16 cellular contexts compared by ENCODE assay signal in genomic region chr4:159428975-159429692, GRCh38.
DNase-seq lines count a peak whose midpoint lies in the region; ATAC-seq and TF ChIP-seq lines count a peak whose summit lies in the region.
"Had no signal": no experiment of that assay in that cellular context is flagged by ENCODE, and none has a peak within 500 bp of the region (broad histone marks: within the 10 kb centered on the region; RNA-seq: fewer than 3 reads in every experiment).

No MANE protein-coding gene starts in this region.

- no peaks in the 10 kb centered on the region for H3K36me3 ChIP-seq in hepatocyte (replicated peaks; ENCODE audit: insufficient read depth, low read depth)

- no peak overlapping the region for H3K27ac Mint-ChIP-seq in activated CD4-positive, alpha-beta T cell treated with anti-CD3 and anti-CD28 coated beads for 36 hours
- no peak overlapping the region for H3K27ac Mint-ChIP-seq in activated CD4-positive, alpha-beta T cell treated with anti-CD3 and anti-CD28 coated beads, Interleukin-2, amount 10 ng/mL, durations not matched to agents 24 days and 14 days
- H3K27ac Mint-ChIP-seq in stimulated activated memory B cell treated with anti-CD40 and anti-IgM and Interleukin-4, amounts not matched to agents 10 μg/mL and 1 μg/mL and 100 μg/mL, for 72 hours: no peak overlapping the region
- H3K27ac Mint-ChIP-seq: activated naive CD8-positive, alpha-beta T cell treated with anti-CD3 and anti-CD28 coated beads, Interleukin-2, amount 10 ng/mL, durations not matched to agents 7 days and 5 days; activated T-cell treated with anti-CD3 and anti-CD28 coated beads, Interleukin-2, amount 50 U/mL, for 72 hours; CD4-positive, CD25-positive, alpha-beta regulatory T cell; stimulated activated naive CD8-positive, alpha-beta T cell treated with anti-CD3 and anti-CD28 coated beads, Interleukin-15, Interleukin-2, amounts not matched to agents 100 ng/mL and 50 ng/mL, for 24 hours had no signal

- no peaks in the 10 kb centered on the region for H3K36me3 Mint-ChIP-seq in activated CD4-positive, alpha-beta T cell treated with anti-CD3 and anti-CD28 coated beads for 36 hours (ENCODE audit: low read depth)
- no peaks in the 10 kb centered on the region for H3K36me3 Mint-ChIP-seq in activated CD4-positive, alpha-beta T cell treated with anti-CD3 and anti-CD28 coated beads, Interleukin-2, amount 10 ng/mL, durations not matched to agents 24 days and 14 days (ENCODE audit: low read depth)
- no peaks in the 10 kb centered on the region for H3K36me3 Mint-ChIP-seq in stimulated activated memory B cell treated with anti-CD40 and anti-IgM and Interleukin-4, amounts not matched to agents 10 μg/mL and 1 μg/mL and 100 μg/mL, for 72 hours
- H3K36me3 Mint-ChIP-seq: activated naive CD8-positive, alpha-beta T cell treated with anti-CD3 and anti-CD28 coated beads, Interleukin-2, amount 10 ng/mL, durations not matched to agents 7 days and 5 days; CD4-positive, CD25-positive, alpha-beta regulatory T cell had no signal

- H3K27ac ChIP-seq in hepatocyte: no peak overlapping the region

- ATAC-seq in activated CD4-positive, alpha-beta T cell treated with anti-CD3 and anti-CD28 coated beads for 36 hours: peak; percentile 26
- peak; percentile 22 for ATAC-seq in stimulated activated memory B cell treated with anti-CD40 and anti-IgM and Interleukin-4, amounts not matched to agents 10 μg/mL and 1 μg/mL and 100 μg/mL, for 72 hours
- ATAC-seq in HG02973 (IDR thresholded peaks at IDR 0.05; ENCODE audit: unreplicated experiment): no peak
- ATAC-seq in HG02610 (IDR thresholded peaks at IDR 0.05; ENCODE audit: unreplicated experiment): no peak
- ATAC-seq: activated T-cell treated with anti-CD3 and anti-CD28 coated beads, Interleukin-2, amount 50 U/mL, for 72 hours; left colon had no signal

- H3K4me3 Mint-ChIP-seq in activated CD4-positive, alpha-beta T cell treated with anti-CD3 and anti-CD28 coated beads for 36 hours: no peak overlapping the region
- H3K4me3 Mint-ChIP-seq in activated CD4-positive, alpha-beta T cell treated with anti-CD3 and anti-CD28 coated beads, Interleukin-2, amount 10 ng/mL, durations not matched to agents 24 days and 14 days: no peak overlapping the region
- no peak overlapping the region for H3K4me3 Mint-ChIP-seq in stimulated activated memory B cell treated with anti-CD40 and anti-IgM and Interleukin-4, amounts not matched to agents 10 μg/mL and 1 μg/mL and 100 μg/mL, for 72 hours
- H3K4me3 Mint-ChIP-seq: activated naive CD8-positive, alpha-beta T cell treated with anti-CD3 and anti-CD28 coated beads, Interleukin-2, amount 10 ng/mL, durations not matched to agents 7 days and 5 days; activated T-cell treated with anti-CD3 and anti-CD28 coated beads, Interleukin-2, amount 50 U/mL, for 72 hours; CD4-positive, CD25-positive, alpha-beta regulatory T cell; stimulated activated naive CD8-positive, alpha-beta T cell treated with anti-CD3 and anti-CD28 coated beads, Interleukin-15, Interleukin-2, amounts not matched to agents 100 ng/mL and 50 ng/mL, for 24 hours had no signal

- H3K4me3 ChIP-seq in hepatocyte: no peak overlapping the region

- intact Hi-C loops in activated CD4-positive, alpha-beta T cell treated with anti-CD3 and anti-CD28 coated beads for 36 hours (cut with DNase I, micrococcal nuclease): no loop called here
- intact Hi-C loops in activated CD4-positive, alpha-beta T cell treated with anti-CD3 and anti-CD28 coated beads, Interleukin-2, amount 10 ng/mL, durations not matched to agents 24 days and 14 days (cut with micrococcal nuclease): no loop called here

- no peaks in the 10 kb centered on the region for H3K9me3 ChIP-seq in hepatocyte (ENCODE audit: low read depth)

- H3K27me3 Mint-ChIP-seq in activated CD4-positive, alpha-beta T cell treated with anti-CD3 and anti-CD28 coated beads for 36 hours: peaks cover 2% of the 10 kb centered on the region
- peaks cover 4% of the 10 kb centered on the region for H3K27me3 Mint-ChIP-seq in activated CD4-positive, alpha-beta T cell treated with anti-CD3 and anti-CD28 coated beads, Interleukin-2, amount 10 ng/mL, durations not matched to agents 24 days and 14 days
- H3K27me3 Mint-ChIP-seq in stimulated activated memory B cell treated with anti-CD40 and anti-IgM and Interleukin-4, amounts not matched to agents 10 μg/mL and 1 μg/mL and 100 μg/mL, for 72 hours: no peaks in the 10 kb centered on the region

- DNase-seq in activated CD4-positive, alpha-beta T cell treated with anti-CD3 and anti-CD28 coated beads for 36 hours: no peak
- no peak for DNase-seq in activated CD4-positive, alpha-beta T cell treated with anti-CD3 and anti-CD28 coated beads, Interleukin-2, amount 10 ng/mL, durations not matched to agents 24 days and 14 days
- peak; percentile 71 for DNase-seq in NCI-H69 (lab: John Stamatoyannopoulos, UW)
- no peak for DNase-seq in hepatocyte (ENCODE audit: low spot score)
- no peak for DNase-seq in hypothalamus (lab: John Stamatoyannopoulos, UW)
- DNase-seq: activated naive CD8-positive, alpha-beta T cell treated with anti-CD3 and anti-CD28 coated beads, Interleukin-2, amount 10 ng/mL, durations not matched to agents 7 days and 5 days; activated T-cell treated with anti-CD3 and anti-CD28 coated beads, Interleukin-2, amount 50 U/mL, for 72 hours; CD4-positive, CD25-positive, alpha-beta regulatory T cell; DMS79 treated with DMSO at 0.1 percent for 48 hours; left colon; NCI-H1436 treated with DMSO at 0.1 percent for 48 hours; posterior cingulate gyrus had no signal

- CTCF ChIA-PET in activated CD4-positive, alpha-beta T cell treated with anti-CD3 and anti-CD28 coated beads for 36 hours (lab: Charles Lee): no interaction called here

- H3K27me3 ChIP-seq in hepatocyte: no peaks in the 10 kb centered on the region

- H2AFZ ChIP-seq in hepatocyte: peak overlapping the region; percentile 24

- H3K4me2 ChIP-seq in hepatocyte: no peak overlapping the region

- no peaks in the 10 kb centered on the region for H3K9me3 Mint-ChIP-seq in activated CD4-positive, alpha-beta T cell treated with anti-CD3 and anti-CD28 coated beads for 36 hours (ENCODE audit: low read depth)
- H3K9me3 Mint-ChIP-seq in activated CD4-positive, alpha-beta T cell treated with anti-CD3 and anti-CD28 coated beads, Interleukin-2, amount 10 ng/mL, durations not matched to agents 24 days and 14 days: no peaks in the 10 kb centered on the region
- no peaks in the 10 kb centered on the region for H3K9me3 Mint-ChIP-seq in stimulated activated memory B cell treated with anti-CD40 and anti-IgM and Interleukin-4, amounts not matched to agents 10 μg/mL and 1 μg/mL and 100 μg/mL, for 72 hours
- H3K9me3 Mint-ChIP-seq: activated naive CD8-positive, alpha-beta T cell treated with anti-CD3 and anti-CD28 coated beads, Interleukin-2, amount 10 ng/mL, durations not matched to agents 7 days and 5 days; activated T-cell treated with anti-CD3 and anti-CD28 coated beads, Interleukin-2, amount 50 U/mL, for 72 hours; stimulated activated naive CD8-positive, alpha-beta T cell treated with anti-CD3 and anti-CD28 coated beads, Interleukin-15, Interleukin-2, amounts not matched to agents 100 ng/mL and 50 ng/mL, for 24 hours had no signal

- POLR2A ChIA-PET in activated CD4-positive, alpha-beta T cell treated with anti-CD3 and anti-CD28 coated beads for 36 hours (lab: Charles Lee): no interaction called here

- H3K4me1 ChIP-seq in hepatocyte (ENCODE audit: insufficient read depth): no peaks in the 10 kb centered on the region

- WGBS in hepatocyte (ENCODE audit: low lambda C conversion rate, missing lambda C conversion rate): 61% methylated on average over 6 of the region's 6 CpGs

- no peak for TF ChIP-seq CTCF in hepatocyte (IDR thresholded peaks at IDR 0.05; ENCODE audit: poor library complexity)

- H3K4me1 Mint-ChIP-seq in activated CD4-positive, alpha-beta T cell treated with anti-CD3 and anti-CD28 coated beads for 36 hours: peaks cover 5% of the 10 kb centered on the region
- no peaks in the 10 kb centered on the region for H3K4me1 Mint-ChIP-seq in activated CD4-positive, alpha-beta T cell treated with anti-CD3 and anti-CD28 coated beads, Interleukin-2, amount 10 ng/mL, durations not matched to agents 24 days and 14 days
- no peaks in the 10 kb centered on the region for H3K4me1 Mint-ChIP-seq in stimulated activated memory B cell treated with anti-CD40 and anti-IgM and Interleukin-4, amounts not matched to agents 10 μg/mL and 1 μg/mL and 100 μg/mL, for 72 hours
- H3K4me1 Mint-ChIP-seq: CD4-positive, CD25-positive, alpha-beta regulatory T cell had no signal

- no peaks in the 10 kb centered on the region for H3K9me2 ChIP-seq in hepatocyte (replicated peaks; ENCODE audit: insufficient read depth)

- H4K20me1 ChIP-seq in hepatocyte (ENCODE audit: insufficient read depth, poor library complexity, severe bottlenecking): no peaks in the 10 kb centered on the region

- H3K79me2 ChIP-seq in hepatocyte: no peaks in the 10 kb centered on the region

Comparison
In these comparisons a context has a peak if more than half of its experiments do, and no peak if none do; other contexts are left out.
1. ATAC-seq: peak in activated CD4-positive, alpha-beta T cell treated with anti-CD3 and anti-CD28 coated beads for 36 hours (single experiment) and stimulated activated memory B cell treated with anti-CD40 and anti-IgM and Interleukin-4, amounts not matched to agents 10 μg/mL and 1 μg/mL and 100 μg/mL, for 72 hours (single experiment); none in HG02973 (single experiment) and HG02610 (single experiment).